ENCODE assay signal across 8 cellular contexts in the genomic region with DNA sequence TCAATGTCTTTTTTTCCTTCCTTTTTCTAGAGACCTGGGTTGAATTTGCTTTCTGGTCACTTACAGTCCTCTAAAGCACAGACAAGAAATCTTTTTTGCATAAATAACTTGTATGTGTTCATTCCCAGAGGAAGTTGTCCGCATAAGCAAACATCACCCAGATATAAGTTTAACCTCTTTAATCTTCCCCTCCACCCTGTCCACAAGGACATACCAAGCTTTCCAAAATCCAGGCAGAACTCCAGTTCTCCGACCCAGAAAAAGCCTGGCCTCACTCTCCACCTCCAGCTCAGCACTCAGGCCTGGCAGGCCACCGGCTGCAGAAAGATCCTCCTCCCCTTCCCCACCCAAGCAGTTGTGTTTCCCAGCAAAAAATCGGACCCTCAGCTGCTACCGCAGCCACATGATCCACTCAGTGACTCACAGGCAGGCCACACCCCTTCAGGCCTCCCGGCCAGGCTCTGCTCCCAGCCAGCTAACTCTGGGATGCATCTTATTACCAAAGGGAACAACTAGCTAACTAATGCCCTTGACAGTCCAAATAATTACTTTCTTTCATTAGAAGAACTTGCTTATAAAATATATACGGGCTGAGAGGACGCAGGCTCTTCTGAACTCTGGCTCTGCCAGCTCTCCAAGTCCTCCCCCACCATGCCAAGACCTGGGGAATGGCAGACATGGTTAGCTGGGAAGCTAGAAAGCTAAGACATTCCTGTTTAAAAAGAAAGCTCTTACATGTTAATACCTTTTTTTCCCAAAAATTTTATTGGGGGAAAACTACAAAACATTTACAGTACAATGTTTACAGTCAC. TPM values are rescaled to one million over a fixed set of nuclear protein-coding genes. Genes with fewer than 3 reads are reported as not detected.
DNase-seq lines count a peak whose midpoint lies in the region; ATAC-seq, FAIRE-seq and TF ChIP-seq lines count a peak whose summit lies in the region.

No MANE protein-coding gene starts in this region.

- peak in 1 of 2 experiments; percentile 50; a peak in 1 of 4 replicates for TF ChIP-seq EP300 in HepG2 (IDR thresholded peaks at IDR 0.05; ENCODE audit: low read depth in 2 of 2, low read length in 2 of 2)
- TF ChIP-seq EP300 in HepG2 (CRISPR knock-in tag; IDR thresholded peaks at IDR 0.05; ENCODE audit: borderline replicate concordance) = peak; percentile 57; the same call in 1 of the 2 replicates

- H3K4me1 Mint-ChIP-seq in activated CD4-positive, alpha-beta T cell treated with anti-CD3 and anti-CD28 coated beads, Interleukin-2, amount 10 ng/mL, durations not matched to agents 7 days and 5 days = peaks cover 43% of the 10 kb centered on the region

- CTCF ChIA-PET in activated CD4-positive, alpha-beta T cell treated with anti-CD3 and anti-CD28 coated beads, Interleukin-2, amount 10 ng/mL, durations not matched to agents 7 days and 5 days (lab: Charles Lee) = interaction anchor here (0.6 to 29.8 kb wide), 8 partner anchors 28 to 360 kb away, joined by 3 to 525 read pairs (median 4); no protein-coding TSS in a partner anchor
- CTCF ChIA-PET in HepG2 (lab: Yijun Ruan, JAX; ENCODE audit: low intra/inter-chr PET ratio, low total read pairs) = no interaction called here

- peak overlapping the region; percentile 98 for H3K27ac ChIP-seq in duodenal mucosa (ENCODE audit: low read depth, low read length)
- peak overlapping the region; percentile 89 for H3K27ac ChIP-seq in HepG2 (ENCODE audit: extremely low read length, insufficient read depth, low read length)

- H3K4me3 ChIP-seq in duodenal mucosa (ENCODE audit: low read depth in 1 of 2, low read length in 2 of 2) (peak overlapping the region; percentile 91 to 97), HepG2 (replicated peaks in 1 of 3; ENCODE audit: insufficient read depth in 1 of 3, low read depth in 2 of 3, low read length in 3 of 3) (peak overlapping the region; percentile 80 to 97 (median 89))

- H3K9ac ChIP-seq in duodenal mucosa (ENCODE audit: low read depth in 1 of 2, low read length in 2 of 2) (peak overlapping the region; percentile 79 to 91), HepG2 (ENCODE audit: insufficient read depth, low read depth, low read length) (peak overlapping the region; percentile 80)

- 0 out of 2 replicates have a peak, but pooled peaks have one; percentile 57 for TF ChIP-seq RAD21 in HepG2 (CRISPR knock-in tag; IDR thresholded peaks at IDR 0.05)

- no peak overlapping the region for H2AFZ ChIP-seq in HepG2 (ENCODE audit: low read length)

- peak; percentile 37 for ATAC-seq in HepG2
- no peak for ATAC-seq in GM18907 (IDR thresholded peaks at IDR 0.05; ENCODE audit: unreplicated experiment)

- POLR2A ChIA-PET in activated CD4-positive, alpha-beta T cell treated with anti-CD3 and anti-CD28 coated beads, Interleukin-2, amount 10 ng/mL, durations not matched to agents 7 days and 5 days (lab: Charles Lee) = interaction anchor here (0.6 to 0.7 kb wide), 2 partner anchors 9 to 85 kb away, joined by 3 to 4 read pairs; no protein-coding TSS in a partner anchor
- POLR2A ChIA-PET in HepG2 (lab: Yijun Ruan, JAX) = interaction anchor here (0.8 to 13.7 kb wide), 33 partner anchors 9 to 411 kb away, joined by 3 to 324 read pairs (median 5); a partner anchor contains a TSS

- TF ChIP-seq POLR2A in HepG2 (IDR thresholded peaks at IDR 0.05; ENCODE audit: insufficient read depth in 1 of 2, low read depth in 2 of 2, low read length in 2 of 2) = peak in 1 of 2 experiments; percentile 82; a peak in 2 of 4 replicates

- in situ Hi-C loops in HepG2 (cut with HindIII; ENCODE audit: extremely low pct_ligation_motif_present, low pct_unique_long_range_greater_than_20kb) = loop anchor here (10.0 kb wide), 1 partner anchor 57 kb away; no protein-coding TSS in a partner anchor

- TF ChIP-seq CTCF in HepG2 (CRISPR knock-in tag; IDR thresholded peaks at IDR 0.05) = peak; percentile 22; the same call in 1 of the 2 replicates

- H3K4me1 ChIP-seq in duodenal mucosa (ENCODE audit: control insufficient read depth in 1 of 2, insufficient read depth in 2 of 2, low read length in 2 of 2) = peaks cover 40 to 44% of the 10 kb centered on the region in 2 donors
- H3K4me1 ChIP-seq in HepG2 (ENCODE audit: insufficient read depth, low read length) = peaks cover 53% of the 10 kb centered on the region

- no peaks in the 10 kb centered on the region for H3K9me3 Mint-ChIP-seq in activated CD4-positive, alpha-beta T cell treated with anti-CD3 and anti-CD28 coated beads, Interleukin-2, amount 10 ng/mL, durations not matched to agents 7 days and 5 days

- peak overlapping the region; percentile 97 for H3K27ac Mint-ChIP-seq in activated CD4-positive, alpha-beta T cell treated with anti-CD3 and anti-CD28 coated beads, Interleukin-2, amount 10 ng/mL, durations not matched to agents 7 days and 5 days

- BruUV-seq in HepG2 (replicated peaks; lab: Mats Ljungman, UMichigan) = no TSS peak

- H3K4me2 ChIP-seq in HepG2 (ENCODE audit: low read depth, low read length) = peak overlapping the region; percentile 99

- H3K36me3 Mint-ChIP-seq in activated CD4-positive, alpha-beta T cell treated with anti-CD3 and anti-CD28 coated beads, Interleukin-2, amount 10 ng/mL, durations not matched to agents 7 days and 5 days (ENCODE audit: low read depth) = peaks cover 53% of the 10 kb centered on the region

- H3K9me3 ChIP-seq in duodenal mucosa (ENCODE audit: control insufficient read depth in 1 of 2, low read length in 2 of 2) (no peaks in the 10 kb centered on the region), HepG2 (ENCODE audit: low read length) (no peaks in the 10 kb centered on the region)

- H3K79me2 ChIP-seq in HepG2 (ENCODE audit: insufficient read depth, low read length) = peaks cover 55% of the 10 kb centered on the region

- H3K4me3 Mint-ChIP-seq in activated CD4-positive, alpha-beta T cell treated with anti-CD3 and anti-CD28 coated beads, Interleukin-2, amount 10 ng/mL, durations not matched to agents 7 days and 5 days = peak overlapping the region; percentile 100

- peaks cover 39% of the 10 kb centered on the region for H4K20me1 ChIP-seq in HepG2 (ENCODE audit: insufficient read depth, low read length)

- WGBS in HepG2 (ENCODE audit: low lambda C conversion rate) = under 1% methylated on average over 8 of the region's 8 CpGs

- FAIRE-seq in HepG2 (lab: Jason Lieb, UNC) = peak; percentile 89

- H3K27me3 Mint-ChIP-seq in activated CD4-positive, alpha-beta T cell treated with anti-CD3 and anti-CD28 coated beads, Interleukin-2, amount 10 ng/mL, durations not matched to agents 7 days and 5 days = peaks cover 3% of the 10 kb centered on the region

- DNase-seq in NCI-H1417 (lab: John Stamatoyannopoulos, UW) = peak; percentile 37 to 64 (median 45)
- no peak for DNase-seq in NCI-H1417 treated with DMSO at 0.1 percent for 48 hours (lab: John Stamatoyannopoulos, UW)
- DNase-seq in NCI-H446 treated with DMSO at 0.1 percent for 48 hours (lab: John Stamatoyannopoulos, UW) = peak; percentile 84
- DNase-seq in activated CD4-positive, alpha-beta T cell treated with anti-CD3 and anti-CD28 coated beads, Interleukin-2, amount 10 ng/mL, durations not matched to agents 7 days and 5 days = peak; percentile 67
- peak; percentile 94 for DNase-seq in HepG2 (ENCODE audit: low spot score)
- peak; percentile 50 for DNase-seq in stimulated activated CD4-positive, alpha-beta T cell treated with anti-CD3 and anti-CD28 coated beads, Interleukin-4, amount 100 ng/mL, for 1 hour

- intact Hi-C loops in HepG2 (cut with micrococcal nuclease; ENCODE audit: unreplicated experiment) = loop anchor here (1.0 to 2.0 kb wide), 4 partner anchors 27 to 243 kb away; no protein-coding TSS in a partner anchor

- H3K36me3 ChIP-seq in duodenal mucosa (ENCODE audit: control insufficient read depth in 1 of 2, insufficient read depth in 2 of 2, low read length in 2 of 2) (peaks cover 24 to 35% of the 10 kb centered on the region in 2 donors), HepG2 (replicated peaks in 1 of 2; ENCODE audit: control insufficient read depth in 1 of 2, insufficient read depth in 2 of 2, low read length in 2 of 2) (peaks cover 3 to 10% of the 10 kb centered on the region in 2 experiments; a peak in 4 of 5 replicates)

- H3K27me3 ChIP-seq in duodenal mucosa (ENCODE audit: control insufficient read depth in 1 of 2, insufficient read depth in 2 of 2, low read length in 2 of 2) = no peaks in the 10 kb centered on the region
- no peaks in the 10 kb centered on the region; a peak in 1 of 5 replicates for H3K27me3 ChIP-seq in HepG2 (ENCODE audit: control insufficient read depth in 1 of 2, insufficient read depth in 2 of 2, low read length in 2 of 2)

TF ChIP-seq in HepG2, 621 proteins besides CTCF, POLR2A, EP300 and RAD21 (continues in another document):
- TF ChIP-seq PAF1 (CRISPR knock-in tag; IDR thresholded peaks at IDR 0.05) (peak; percentile 99), RFX1 (IDR thresholded peaks at IDR 0.05) (no peak), ZNF235 (CRISPR knock-in tag; IDR thresholded peaks at IDR 0.05; ENCODE audit: borderline replicate concordance) (0 out of 2 replicates have a peak, but pooled peaks have one; percentile 31)

RNA-seq across cellular contexts. Expression of a gene that starts 4.5 kb away (rescaled TPM):
- 100 to 1,000 TPM; 210 to 228 TPM for total RNA-seq in activated CD4-positive, alpha-beta T cell treated with anti-CD3 and anti-CD28 coated beads, Interleukin-2, amount 10 ng/mL, durations not matched to agents 7 days and 5 days
- 21.8 and 32.5 TPM in 2 replicates for total RNA-seq in HepG2 (2016; rRNA removed; fragmentation: Illumina TruSeq; extraction: Trizol)
- total RNA-seq in HepG2 (2016; cell fraction: cytosol; rRNA removed; fragmentation: Illumina TruSeq; extraction: Trizol; ENCODE audit: low read depth) = 10.9 and 11.1 TPM in 2 replicates
- 20.7 and 30.7 TPM in 2 replicates for total RNA-seq in HepG2 (2016; cell fraction: insoluble cytoplasmic fraction; rRNA removed; fragmentation: Illumina TruSeq; extraction: Trizol)
- 45.2 and 45.6 TPM in 2 replicates for total RNA-seq in HepG2 (2016; cell fraction: membrane; rRNA removed; fragmentation: Illumina TruSeq; extraction: Trizol)
- 28.9 and 31.5 TPM in 2 replicates for total RNA-seq in HepG2 (2016; cell fraction: nucleus; rRNA removed; fragmentation: Illumina TruSeq; extraction: Trizol)
- polyA plus RNA-seq in HepG2 (2011; rRNA removed) = 11.2 and 12.5 TPM in 2 replicates
- 6.8 and 9.1 TPM in 2 replicates for polyA plus RNA-seq in HepG2 (2011; cell fraction: cytosol; rRNA removed)
- polyA plus RNA-seq in HepG2 (2011; cell fraction: nucleus; rRNA removed) = 13.5 and 16.7 TPM in 2 replicates
- 52.4 and 60.8 TPM in 2 replicates for polyA plus RNA-seq in HepG2 (2012)
- polyA plus RNA-seq in HepG2 (2016; cell fraction: cytosol; fragmentation: Illumina TruSeq; extraction: Trizol; ENCODE audit: low read depth) = 10.6 and 12.4 TPM in 2 replicates
- polyA plus RNA-seq in HepG2 (2016; cell fraction: insoluble cytoplasmic fraction; fragmentation: Illumina TruSeq; extraction: Trizol; ENCODE audit: low read depth) = 78.1 and 90.4 TPM in 2 replicates
- polyA plus RNA-seq in HepG2 (2016; cell fraction: membrane; fragmentation: Illumina TruSeq; extraction: Trizol; ENCODE audit: low read depth) = 44.3 and 47.5 TPM in 2 replicates
- 95.3 and 99.0 TPM in 2 replicates for polyA plus RNA-seq in HepG2 (2016; cell fraction: nucleus; fragmentation: Illumina TruSeq; extraction: Trizol; ENCODE audit: insufficient read depth, low read depth)
- polyA minus RNA-seq in HepG2 (2011; rRNA and poly(A)+ RNA removed; ENCODE audit: low replicate concordance) = 3.9 and 12.4 TPM in 2 replicates
- polyA minus RNA-seq in HepG2 (2011; cell fraction: cytosol; rRNA and poly(A)+ RNA removed) = 25.5 and 27.1 TPM in 2 replicates
- 10.1 and 12.1 TPM in 2 replicates for polyA minus RNA-seq in HepG2 (2011; cell fraction: nucleus; rRNA and poly(A)+ RNA removed)
